Comparison of ENCODE assay signal across 1 cellular context in the genomic region with DNA sequence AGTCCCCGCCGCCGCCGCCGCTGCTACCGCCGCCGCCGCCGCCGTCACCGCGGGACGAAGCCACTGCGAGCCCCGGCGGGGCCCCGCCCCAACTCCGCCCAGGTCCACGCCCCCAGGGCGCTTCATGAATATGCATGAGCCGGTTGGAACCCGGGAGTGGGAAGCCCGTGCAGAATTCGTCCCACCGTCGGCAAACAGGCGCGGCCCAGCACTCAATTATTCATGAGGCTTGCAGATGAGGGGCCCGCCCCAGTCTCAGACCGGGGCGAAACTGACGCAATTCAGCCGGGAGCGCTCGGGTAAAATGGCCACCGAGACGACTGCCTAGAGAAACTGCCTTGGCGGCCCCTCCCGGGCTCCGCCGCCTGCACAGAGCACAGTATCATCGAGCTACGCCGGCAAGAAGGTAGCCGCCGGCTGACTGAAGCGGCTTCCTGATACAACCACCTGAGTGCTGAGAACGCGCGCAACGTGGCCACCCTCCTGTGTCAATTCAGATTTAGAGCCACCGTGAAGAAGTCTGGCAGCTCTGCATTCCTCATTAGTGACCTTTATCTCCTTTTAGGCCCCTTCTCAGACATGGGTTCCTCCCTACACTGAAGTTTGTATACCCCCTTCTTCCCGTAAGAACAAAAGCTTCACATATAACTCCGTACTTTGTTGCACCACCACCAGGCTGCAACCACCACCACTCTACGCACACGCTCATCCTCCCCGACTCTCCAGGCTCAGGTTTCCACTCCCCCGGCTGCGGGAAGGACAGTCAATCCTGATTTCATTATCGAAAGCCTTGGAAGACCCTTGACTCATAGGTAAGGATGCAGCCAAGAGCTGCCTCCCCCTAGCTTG.
TF ChIP-seq lines count a peak whose summit lies in the region.

A gene with protein sequence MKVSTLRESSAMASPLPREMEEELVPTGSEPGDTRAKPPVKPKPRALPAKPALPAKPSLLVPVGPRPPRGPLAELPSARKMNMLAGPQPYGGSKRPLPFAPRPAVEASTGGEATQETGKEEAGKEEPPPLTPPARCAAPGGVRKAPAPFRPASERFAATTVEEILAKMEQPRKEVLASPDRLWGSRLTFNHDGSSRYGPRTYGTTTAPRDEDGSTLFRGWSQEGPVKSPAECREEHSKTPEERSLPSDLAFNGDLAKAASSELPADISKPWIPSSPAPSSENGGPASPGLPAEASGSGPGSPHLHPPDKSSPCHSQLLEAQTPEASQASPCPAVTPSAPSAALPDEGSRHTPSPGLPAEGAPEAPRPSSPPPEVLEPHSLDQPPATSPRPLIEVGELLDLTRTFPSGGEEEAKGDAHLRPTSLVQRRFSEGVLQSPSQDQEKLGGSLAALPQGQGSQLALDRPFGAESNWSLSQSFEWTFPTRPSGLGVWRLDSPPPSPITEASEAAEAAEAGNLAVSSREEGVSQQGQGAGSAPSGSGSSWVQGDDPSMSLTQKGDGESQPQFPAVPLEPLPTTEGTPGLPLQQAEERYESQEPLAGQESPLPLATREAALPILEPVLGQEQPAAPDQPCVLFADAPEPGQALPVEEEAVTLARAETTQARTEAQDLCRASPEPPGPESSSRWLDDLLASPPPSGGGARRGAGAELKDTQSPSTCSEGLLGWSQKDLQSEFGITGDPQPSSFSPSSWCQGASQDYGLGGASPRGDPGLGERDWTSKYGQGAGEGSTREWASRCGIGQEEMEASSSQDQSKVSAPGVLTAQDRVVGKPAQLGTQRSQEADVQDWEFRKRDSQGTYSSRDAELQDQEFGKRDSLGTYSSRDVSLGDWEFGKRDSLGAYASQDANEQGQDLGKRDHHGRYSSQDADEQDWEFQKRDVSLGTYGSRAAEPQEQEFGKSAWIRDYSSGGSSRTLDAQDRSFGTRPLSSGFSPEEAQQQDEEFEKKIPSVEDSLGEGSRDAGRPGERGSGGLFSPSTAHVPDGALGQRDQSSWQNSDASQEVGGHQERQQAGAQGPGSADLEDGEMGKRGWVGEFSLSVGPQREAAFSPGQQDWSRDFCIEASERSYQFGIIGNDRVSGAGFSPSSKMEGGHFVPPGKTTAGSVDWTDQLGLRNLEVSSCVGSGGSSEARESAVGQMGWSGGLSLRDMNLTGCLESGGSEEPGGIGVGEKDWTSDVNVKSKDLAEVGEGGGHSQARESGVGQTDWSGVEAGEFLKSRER (N-terminal part only) (minus strand): TSS at position 67 of the 849 bp plus-strand sequence. CDS start 3,067 bp downstream, outside the sequence.

TF ChIP-seq in HEK293, 187 proteins besides CTCF, POLR2A, EP300 and RAD21 (continued from another document):
- TF ChIP-seq ZSCAN23 (tag by site-specific recombination; IDR thresholded peaks at IDR 0.05): 0 out of 2 replicates have a peak, but pooled peaks have one; percentile 22
- TF ChIP-seq GLIS1 (tag by site-specific recombination; IDR thresholded peaks at IDR 0.05): peak; percentile 12; the same call in 1 of the 2 replicates
- TF ChIP-seq ZSCAN30 (tag by site-specific recombination; IDR thresholded peaks at IDR 0.05): no peak
- no peak for TF ChIP-seq ZNF211 (tag by site-specific recombination; IDR thresholded peaks at IDR 0.05; ENCODE audit: low read depth)
- TF ChIP-seq ZNF785 (tag by site-specific recombination; IDR thresholded peaks at IDR 0.05): no peak
- TF ChIP-seq, protein P1, sequence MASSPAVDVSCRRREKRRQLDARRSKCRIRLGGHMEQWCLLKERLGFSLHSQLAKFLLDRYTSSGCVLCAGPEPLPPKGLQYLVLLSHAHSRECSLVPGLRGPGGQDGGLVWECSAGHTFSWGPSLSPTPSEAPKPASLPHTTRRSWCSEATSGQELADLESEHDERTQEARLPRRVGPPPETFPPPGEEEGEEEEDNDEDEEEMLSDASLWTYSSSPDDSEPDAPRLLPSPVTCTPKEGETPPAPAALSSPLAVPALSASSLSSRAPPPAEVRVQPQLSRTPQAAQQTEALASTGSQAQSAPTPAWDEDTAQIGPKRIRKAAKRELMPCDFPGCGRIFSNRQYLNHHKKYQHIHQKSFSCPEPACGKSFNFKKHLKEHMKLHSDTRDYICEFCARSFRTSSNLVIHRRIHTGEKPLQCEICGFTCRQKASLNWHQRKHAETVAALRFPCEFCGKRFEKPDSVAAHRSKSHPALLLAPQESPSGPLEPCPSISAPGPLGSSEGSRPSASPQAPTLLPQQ (tag by site-specific recombination; IDR thresholded peaks at IDR 0.05): 0 out of 2 replicates have a peak, but pooled peaks have one; percentile 58
- TF ChIP-seq ZNF416 (tag by site-specific recombination; IDR thresholded peaks at IDR 0.05): no peak
- TF ChIP-seq, protein P2, sequence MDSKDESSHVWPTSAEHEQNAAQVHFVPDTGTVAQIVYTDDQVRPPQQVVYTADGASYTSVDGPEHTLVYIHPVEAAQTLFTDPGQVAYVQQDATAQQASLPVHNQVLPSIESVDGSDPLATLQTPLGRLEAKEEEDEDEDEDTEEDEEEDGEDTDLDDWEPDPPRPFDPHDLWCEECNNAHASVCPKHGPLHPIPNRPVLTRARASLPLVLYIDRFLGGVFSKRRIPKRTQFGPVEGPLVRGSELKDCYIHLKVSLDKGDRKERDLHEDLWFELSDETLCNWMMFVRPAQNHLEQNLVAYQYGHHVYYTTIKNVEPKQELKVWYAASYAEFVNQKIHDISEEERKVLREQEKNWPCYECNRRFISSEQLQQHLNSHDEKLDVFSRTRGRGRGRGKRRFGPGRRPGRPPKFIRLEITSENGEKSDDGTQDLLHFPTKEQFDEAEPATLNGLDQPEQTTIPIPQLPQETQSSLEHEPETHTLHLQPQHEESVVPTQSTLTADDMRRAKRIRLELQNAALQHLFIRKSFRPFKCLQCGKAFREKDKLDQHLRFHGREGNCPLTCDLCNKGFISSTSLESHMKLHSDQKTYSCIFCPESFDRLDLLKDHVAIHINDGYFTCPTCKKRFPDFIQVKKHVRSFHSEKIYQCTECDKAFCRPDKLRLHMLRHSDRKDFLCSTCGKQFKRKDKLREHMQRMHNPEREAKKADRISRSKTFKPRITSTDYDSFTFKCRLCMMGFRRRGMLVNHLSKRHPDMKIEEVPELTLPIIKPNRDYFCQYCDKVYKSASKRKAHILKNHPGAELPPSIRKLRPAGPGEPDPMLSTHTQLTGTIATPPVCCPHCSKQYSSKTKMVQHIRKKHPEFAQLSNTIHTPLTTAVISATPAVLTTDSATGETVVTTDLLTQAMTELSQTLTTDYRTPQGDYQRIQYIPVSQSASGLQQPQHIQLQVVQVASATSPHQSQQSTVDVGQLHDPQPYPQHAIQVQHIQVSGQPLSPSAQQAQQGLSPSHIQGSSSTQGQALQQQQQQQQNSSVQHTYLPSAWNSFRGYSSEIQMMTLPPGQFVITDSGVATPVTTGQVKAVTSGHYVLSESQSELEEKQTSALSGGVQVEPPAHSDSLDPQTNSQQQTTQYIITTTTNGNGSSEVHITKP (tag by site-specific recombination; IDR thresholded peaks at IDR 0.05): peak; percentile 32; the same call in 1 of the 2 replicates
- TF ChIP-seq, protein P3, sequence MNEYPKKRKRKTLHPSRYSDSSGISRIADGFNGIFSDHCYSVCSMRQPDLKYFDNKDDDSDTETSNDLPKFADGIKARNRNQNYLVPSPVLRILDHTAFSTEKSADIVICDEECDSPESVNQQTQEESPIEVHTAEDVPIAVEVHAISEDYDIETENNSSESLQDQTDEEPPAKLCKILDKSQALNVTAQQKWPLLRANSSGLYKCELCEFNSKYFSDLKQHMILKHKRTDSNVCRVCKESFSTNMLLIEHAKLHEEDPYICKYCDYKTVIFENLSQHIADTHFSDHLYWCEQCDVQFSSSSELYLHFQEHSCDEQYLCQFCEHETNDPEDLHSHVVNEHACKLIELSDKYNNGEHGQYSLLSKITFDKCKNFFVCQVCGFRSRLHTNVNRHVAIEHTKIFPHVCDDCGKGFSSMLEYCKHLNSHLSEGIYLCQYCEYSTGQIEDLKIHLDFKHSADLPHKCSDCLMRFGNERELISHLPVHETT (tag by site-specific recombination; IDR thresholded peaks at IDR 0.05): 0 out of 2 replicates have a peak, but pooled peaks have one; percentile 25
- TF ChIP-seq ZSCAN16 (tag by site-specific recombination; IDR thresholded peaks at IDR 0.05): no peak
- TF ChIP-seq, protein P4, sequence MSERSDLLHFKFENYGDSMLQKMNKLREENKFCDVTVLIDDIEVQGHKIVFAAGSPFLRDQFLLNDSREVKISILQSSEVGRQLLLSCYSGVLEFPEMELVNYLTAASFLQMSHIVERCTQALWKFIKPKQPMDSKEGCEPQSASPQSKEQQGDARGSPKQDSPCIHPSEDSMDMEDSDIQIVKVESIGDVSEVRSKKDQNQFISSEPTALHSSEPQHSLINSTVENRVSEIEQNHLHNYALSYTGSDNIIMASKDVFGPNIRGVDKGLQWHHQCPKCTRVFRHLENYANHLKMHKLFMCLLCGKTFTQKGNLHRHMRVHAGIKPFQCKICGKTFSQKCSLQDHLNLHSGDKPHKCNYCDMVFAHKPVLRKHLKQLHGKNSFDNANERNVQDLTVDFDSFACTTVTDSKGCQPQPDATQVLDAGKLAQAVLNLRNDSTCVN (tag by site-specific recombination; optimal IDR thresholded peaks at IDR 0.05): peak; percentile 60
- TF ChIP-seq, protein P5, sequence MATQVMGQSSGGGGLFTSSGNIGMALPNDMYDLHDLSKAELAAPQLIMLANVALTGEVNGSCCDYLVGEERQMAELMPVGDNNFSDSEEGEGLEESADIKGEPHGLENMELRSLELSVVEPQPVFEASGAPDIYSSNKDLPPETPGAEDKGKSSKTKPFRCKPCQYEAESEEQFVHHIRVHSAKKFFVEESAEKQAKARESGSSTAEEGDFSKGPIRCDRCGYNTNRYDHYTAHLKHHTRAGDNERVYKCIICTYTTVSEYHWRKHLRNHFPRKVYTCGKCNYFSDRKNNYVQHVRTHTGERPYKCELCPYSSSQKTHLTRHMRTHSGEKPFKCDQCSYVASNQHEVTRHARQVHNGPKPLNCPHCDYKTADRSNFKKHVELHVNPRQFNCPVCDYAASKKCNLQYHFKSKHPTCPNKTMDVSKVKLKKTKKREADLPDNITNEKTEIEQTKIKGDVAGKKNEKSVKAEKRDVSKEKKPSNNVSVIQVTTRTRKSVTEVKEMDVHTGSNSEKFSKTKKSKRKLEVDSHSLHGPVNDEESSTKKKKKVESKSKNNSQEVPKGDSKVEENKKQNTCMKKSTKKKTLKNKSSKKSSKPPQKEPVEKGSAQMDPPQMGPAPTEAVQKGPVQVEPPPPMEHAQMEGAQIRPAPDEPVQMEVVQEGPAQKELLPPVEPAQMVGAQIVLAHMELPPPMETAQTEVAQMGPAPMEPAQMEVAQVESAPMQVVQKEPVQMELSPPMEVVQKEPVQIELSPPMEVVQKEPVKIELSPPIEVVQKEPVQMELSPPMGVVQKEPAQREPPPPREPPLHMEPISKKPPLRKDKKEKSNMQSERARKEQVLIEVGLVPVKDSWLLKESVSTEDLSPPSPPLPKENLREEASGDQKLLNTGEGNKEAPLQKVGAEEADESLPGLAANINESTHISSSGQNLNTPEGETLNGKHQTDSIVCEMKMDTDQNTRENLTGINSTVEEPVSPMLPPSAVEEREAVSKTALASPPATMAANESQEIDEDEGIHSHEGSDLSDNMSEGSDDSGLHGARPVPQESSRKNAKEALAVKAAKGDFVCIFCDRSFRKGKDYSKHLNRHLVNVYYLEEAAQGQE (tag by site-specific recombination; IDR thresholded peaks at IDR 0.05): no peak
- TF ChIP-seq ZNF157 (tag by site-specific recombination; IDR thresholded peaks at IDR 0.05): no peak
- no peak for TF ChIP-seq ZNF830 (tag by site-specific recombination; IDR thresholded peaks at IDR 0.05; ENCODE audit: low read depth)
- TF ChIP-seq ZBTB17 (tag by site-specific recombination; IDR thresholded peaks at IDR 0.05): peak; percentile 95
- no peak for TF ChIP-seq ZNF174 (tag by site-specific recombination; IDR thresholded peaks at IDR 0.05)
- no peak for TF ChIP-seq ZNF138 (tag by site-specific recombination; IDR thresholded peaks at IDR 0.05; ENCODE audit: borderline replicate concordance)
- no peak for TF ChIP-seq ZNF776 (tag by site-specific recombination; IDR thresholded peaks at IDR 0.05; ENCODE audit: borderline replicate concordance)
- TF ChIP-seq EGR2 (tag by site-specific recombination; IDR thresholded peaks at IDR 0.05; ENCODE audit: low read depth): no peak
- peak; percentile 27; the same call in 1 of the 2 replicates for TF ChIP-seq SP7 (tag by site-specific recombination; IDR thresholded peaks at IDR 0.05)
- no peak for TF ChIP-seq ZNF184 (tag by site-specific recombination; IDR thresholded peaks at IDR 0.05)
- TF ChIP-seq SP3 (tag by site-specific recombination; IDR thresholded peaks at IDR 0.05): peak; percentile 64
- TF ChIP-seq ZNF501 (tag by site-specific recombination; IDR thresholded peaks at IDR 0.05): 0 out of 2 replicates have a peak, but pooled peaks have one; percentile 63
- TF ChIP-seq ZBTB20 (tag by site-specific recombination; IDR thresholded peaks at IDR 0.05): peak; percentile 76
- TF ChIP-seq ZNF571 (tag by site-specific recombination; IDR thresholded peaks at IDR 0.05): no peak
- no peak for TF ChIP-seq ZNF37A (tag by site-specific recombination; IDR thresholded peaks at IDR 0.05)
- TF ChIP-seq, protein P6, sequence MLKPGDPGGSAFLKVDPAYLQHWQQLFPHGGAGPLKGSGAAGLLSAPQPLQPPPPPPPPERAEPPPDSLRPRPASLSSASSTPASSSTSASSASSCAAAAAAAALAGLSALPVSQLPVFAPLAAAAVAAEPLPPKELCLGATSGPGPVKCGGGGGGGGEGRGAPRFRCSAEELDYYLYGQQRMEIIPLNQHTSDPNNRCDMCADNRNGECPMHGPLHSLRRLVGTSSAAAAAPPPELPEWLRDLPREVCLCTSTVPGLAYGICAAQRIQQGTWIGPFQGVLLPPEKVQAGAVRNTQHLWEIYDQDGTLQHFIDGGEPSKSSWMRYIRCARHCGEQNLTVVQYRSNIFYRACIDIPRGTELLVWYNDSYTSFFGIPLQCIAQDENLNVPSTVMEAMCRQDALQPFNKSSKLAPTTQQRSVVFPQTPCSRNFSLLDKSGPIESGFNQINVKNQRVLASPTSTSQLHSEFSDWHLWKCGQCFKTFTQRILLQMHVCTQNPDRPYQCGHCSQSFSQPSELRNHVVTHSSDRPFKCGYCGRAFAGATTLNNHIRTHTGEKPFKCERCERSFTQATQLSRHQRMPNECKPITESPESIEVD (tag by site-specific recombination; IDR thresholded peaks at IDR 0.05): no peak
- TF ChIP-seq ZNF600 (tag by site-specific recombination; IDR thresholded peaks at IDR 0.05): peak; percentile 68
- peak; percentile 90 for TF ChIP-seq ZFP37 (tag by site-specific recombination; IDR thresholded peaks at IDR 0.05)
- no peak for TF ChIP-seq ZNF433 (tag by site-specific recombination; IDR thresholded peaks at IDR 0.05; ENCODE audit: low read depth)
- TF ChIP-seq HOXD13 (CRISPR knock-in tag; IDR thresholded peaks at IDR 0.05; ENCODE audit: borderline replicate concordance): no peak
- peak; percentile 91 for TF ChIP-seq ZNF335 (tag by site-specific recombination; conservative IDR thresholded peaks at IDR 0.05)
- TF ChIP-seq SCRT2 (tag by site-specific recombination; IDR thresholded peaks at IDR 0.05): peak; percentile 73
- 0 out of 2 replicates have a peak, but pooled peaks have one; percentile 19 for TF ChIP-seq GLIS2 (tag by site-specific recombination; IDR thresholded peaks at IDR 0.05)
- no peak for TF ChIP-seq ZNF514 (tag by site-specific recombination; IDR thresholded peaks at IDR 0.05)
- TF ChIP-seq ZNF629 (tag by site-specific recombination; IDR thresholded peaks at IDR 0.05): peak; percentile 26
- TF ChIP-seq ZNF214 (tag by site-specific recombination; IDR thresholded peaks at IDR 0.05; ENCODE audit: borderline replicate concordance): no peak
- TF ChIP-seq ZNF561 (tag by site-specific recombination; IDR thresholded peaks at IDR 0.05; ENCODE audit: borderline replicate concordance): peak; percentile 55; the same call in 1 of the 2 replicates
- TF ChIP-seq ZNF2 (tag by site-specific recombination; IDR thresholded peaks at IDR 0.05): peak; percentile 71; the same call in 1 of the 2 replicates
- TF ChIP-seq BCL11B (tag by site-specific recombination; IDR thresholded peaks at IDR 0.05; ENCODE audit: low read depth): no peak
- TF ChIP-seq ZFHX2 (tag by site-specific recombination; conservative IDR thresholded peaks at IDR 0.05): no peak
- TF ChIP-seq SP2 (tag by site-specific recombination; IDR thresholded peaks at IDR 0.05): peak; percentile 32; the same call in 1 of the 2 replicates
